ENCODE assay signal across 10 cellular contexts in the genomic region with DNA sequence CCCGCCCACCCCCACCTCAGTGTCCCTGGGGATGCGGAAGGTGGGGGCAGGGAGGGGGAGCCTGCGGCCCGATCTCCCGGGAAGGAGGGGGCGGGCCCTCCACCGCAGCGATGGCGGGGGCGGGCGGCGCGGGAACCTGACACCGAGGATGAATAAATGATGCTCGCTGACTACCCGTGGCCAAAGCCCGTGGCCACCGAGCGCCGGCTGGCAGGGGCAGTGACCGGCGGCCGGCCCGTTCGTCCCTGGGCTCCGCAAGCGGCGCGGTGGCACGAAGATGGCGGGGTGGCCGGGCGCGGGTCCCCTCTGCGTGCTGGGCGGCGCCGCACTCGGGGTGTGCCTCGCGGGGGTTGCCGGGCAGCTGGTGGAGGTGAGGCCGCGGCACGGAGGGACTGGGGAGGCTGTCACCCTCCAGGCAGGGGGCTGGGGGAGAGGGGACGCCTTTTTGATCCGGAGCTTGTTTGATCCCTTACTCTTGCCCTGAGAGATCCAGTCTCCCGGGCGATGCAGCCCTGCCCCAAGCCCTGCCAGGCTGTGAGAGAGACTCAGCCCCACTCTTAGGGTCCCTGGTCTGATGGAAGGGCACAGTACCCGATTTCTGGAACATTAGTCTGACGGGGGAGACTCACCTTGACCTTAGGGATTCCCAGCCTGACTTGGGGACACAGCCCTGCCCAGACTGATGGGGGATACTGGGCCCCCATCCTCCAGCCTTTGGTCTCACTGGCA. TPM values are rescaled to one million over a fixed set of nuclear protein-coding genes. Genes with fewer than 3 reads are reported as not detected.
DNase-seq lines count a peak whose midpoint lies in the region; ATAC-seq, FAIRE-seq and TF ChIP-seq lines count a peak whose summit lies in the region.
"Had no signal": no experiment of that assay in that cellular context is flagged by ENCODE, and none has a peak within 500 bp of the region (broad histone marks: within the 10 kb centered on the region; RNA-seq: fewer than 3 reads in every experiment).

A gene with protein sequence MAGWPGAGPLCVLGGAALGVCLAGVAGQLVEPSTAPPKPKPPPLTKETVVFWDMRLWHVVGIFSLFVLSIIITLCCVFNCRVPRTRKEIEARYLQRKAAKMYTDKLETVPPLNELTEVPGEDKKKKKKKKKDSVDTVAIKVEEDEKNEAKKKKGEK (plus strand): TSS at position 182 of the 729 bp plus-strand sequence. CDS start 96 bp downstream, at position 278.

- no peak for TF ChIP-seq EP300 in K562 (IDR thresholded peaks at IDR 0.05; ENCODE audit: low read length)

- intact Hi-C loops in K562 (cut with micrococcal nuclease) (loop anchor here (10.0 kb wide), 2 partner anchors 293 to 673 kb away; no protein-coding TSS in a partner anchor), prostate gland (cut with DNase I) (loop anchor here (10.0 kb wide), 3 partner anchors 163 to 623 kb away; partner anchors contain the start of gene MYL3)

- in situ Hi-C loops in K562 (cut with MboI), result no loop called here

- no peak within 1 kb of the TSS for H3K4me2 ChIP-seq in K562 (ENCODE audit: insufficient read depth, low read length)

- no peak for TF ChIP-seq RAD21 in K562 (CRISPR knock-in tag; conservative IDR thresholded peaks at IDR 0.05 in 1 of 2, IDR thresholded peaks at IDR 0.05 in 1 of 2)

- no peak within 1 kb of the TSS for H3K27ac Mint-ChIP-seq in activated naive CD4-positive, alpha-beta T cell treated with anti-CD3 and anti-CD28 coated beads, Interleukin-2, amount 50 U/mL, for 24 hours
- H3K27ac Mint-ChIP-seq in activated naive CD4-positive, alpha-beta T cell treated with anti-CD3 and anti-CD28 coated beads, Interleukin-2, amount 10 ng/mL, durations not matched to agents 7 days and 5 days, result no peak within 1 kb of the TSS

- H3K27me3 Mint-ChIP-seq in activated naive CD4-positive, alpha-beta T cell treated with anti-CD3 and anti-CD28 coated beads, Interleukin-2, amount 50 U/mL, for 24 hours, result no peaks in the 10 kb centered on the region
- peaks cover 53% of the 10 kb centered on the region for H3K27me3 Mint-ChIP-seq in activated naive CD4-positive, alpha-beta T cell treated with anti-CD3 and anti-CD28 coated beads, Interleukin-2, amount 10 ng/mL, durations not matched to agents 7 days and 5 days

- no TSS peak for BruUV-seq in K562 (replicated peaks; lab: Mats Ljungman, UMichigan)

- no peak for DNase-seq in activated naive CD4-positive, alpha-beta T cell treated with anti-CD3 and anti-CD28 coated beads, Interleukin-2, amount 10 ng/mL, durations not matched to agents 7 days and 5 days
- DNase-seq in K562 (ENCODE audit: extremely low read depth in 1 of 4, low spot score in 3 of 4) (peak in 2 of 4 experiments; percentile 72 to 74), NCI-H1436 treated with DMSO at 0.1 percent for 48 hours (lab: John Stamatoyannopoulos, UW) (no peak), prostate gland (ENCODE audit: low spot score) (no peak)
- DNase-seq in stimulated activated CD4-positive, alpha-beta T cell treated with anti-CD3 and anti-CD28 coated beads, Interleukin-1b, Interleukin-23, amount 100 ng/mL, for 48 hours, result no peak
- DNase-seq: NCI-H2107 had no signal

- H3K4me3 ChIP-seq in K562, result no peak within 1 kb of the TSS
- peak within 1 kb of the TSS; percentile 37 for H3K4me3 ChIP-seq in urinary bladder (ENCODE audit: low read depth, low read length)
- peak within 1 kb of the TSS in 1 of 2 donors; percentile 18 for H3K4me3 ChIP-seq in prostate gland

- no peak for FAIRE-seq in K562 (lab: Jason Lieb, UNC)
- FAIRE-seq: TTC549 had no signal

- H3K27me3 ChIP-seq in K562 (ENCODE audit: control insufficient read depth in 2 of 2, insufficient read depth in 2 of 2, low read length in 2 of 2) (peaks cover 6 to 46% of the 10 kb centered on the region in 2 experiments), layer of hippocampus (ENCODE audit: control insufficient read depth, insufficient read depth, low read length) (peaks cover 6% of the 10 kb centered on the region), prostate gland (replicated peaks; ENCODE audit: insufficient read depth) (peaks cover 6% of the 10 kb centered on the region)

- H3K4me1 Mint-ChIP-seq in activated naive CD4-positive, alpha-beta T cell treated with anti-CD3 and anti-CD28 coated beads, Interleukin-2, amount 50 U/mL, for 24 hours, result peaks cover 42% of the 10 kb centered on the region
- H3K4me1 Mint-ChIP-seq in activated naive CD4-positive, alpha-beta T cell treated with anti-CD3 and anti-CD28 coated beads, Interleukin-2, amount 10 ng/mL, durations not matched to agents 7 days and 5 days, result peaks cover 30% of the 10 kb centered on the region

- CTCF ChIA-PET in activated naive CD4-positive, alpha-beta T cell treated with anti-CD3 and anti-CD28 coated beads, Interleukin-2, amount 10 ng/mL, durations not matched to agents 7 days and 5 days (lab: Charles Lee), result interaction anchor here (2.9 kb wide), 1 partner anchor 193 kb away, joined by 28 read pairs; no protein-coding TSS in a partner anchor
- CTCF ChIA-PET in K562 (lab: Yijun Ruan, JAX; ENCODE audit: low intra/inter-chr PET ratio), result no interaction called here

- no peaks in the 10 kb centered on the region for H3K9me1 ChIP-seq in K562 (ENCODE audit: control insufficient read depth, insufficient read depth, low read length)

- no peaks in the 10 kb centered on the region for H3K36me3 Mint-ChIP-seq in activated naive CD4-positive, alpha-beta T cell treated with anti-CD3 and anti-CD28 coated beads, Interleukin-2, amount 50 U/mL, for 24 hours
- no peaks in the 10 kb centered on the region for H3K36me3 Mint-ChIP-seq in activated naive CD4-positive, alpha-beta T cell treated with anti-CD3 and anti-CD28 coated beads, Interleukin-2, amount 10 ng/mL, durations not matched to agents 7 days and 5 days

- POLR2A ChIA-PET in K562 (lab: Yijun Ruan, JAX), result interaction anchor here (1.0 kb wide), 1 partner anchor 9 kb away, joined by 6 read pairs; no protein-coding TSS in a partner anchor

- no peaks in the 10 kb centered on the region for H3K9me3 Mint-ChIP-seq in activated naive CD4-positive, alpha-beta T cell treated with anti-CD3 and anti-CD28 coated beads, Interleukin-2, amount 50 U/mL, for 24 hours
- H3K9me3 Mint-ChIP-seq in activated naive CD4-positive, alpha-beta T cell treated with anti-CD3 and anti-CD28 coated beads, Interleukin-2, amount 10 ng/mL, durations not matched to agents 7 days and 5 days, result no peaks in the 10 kb centered on the region

- no peaks in the 10 kb centered on the region for H3K79me2 ChIP-seq in K562 (ENCODE audit: control insufficient read depth, insufficient read depth, low read length)

- peak within 1 kb of the TSS; percentile 23 for H3K4me3 Mint-ChIP-seq in activated naive CD4-positive, alpha-beta T cell treated with anti-CD3 and anti-CD28 coated beads, Interleukin-2, amount 50 U/mL, for 24 hours
- H3K4me3 Mint-ChIP-seq in activated naive CD4-positive, alpha-beta T cell treated with anti-CD3 and anti-CD28 coated beads, Interleukin-2, amount 10 ng/mL, durations not matched to agents 7 days and 5 days, result no peak within 1 kb of the TSS

- TF ChIP-seq POLR2A in K562 (conservative IDR thresholded peaks at IDR 0.05) (no peak), prostate gland (IDR thresholded peaks at IDR 0.05) (no peak)

- no peak for TF ChIP-seq CTCF in K562 (IDR thresholded peaks at IDR 0.05 in 2 of 3, conservative IDR thresholded peaks at IDR 0.05 in 1 of 3; ENCODE audit: insufficient read depth in 2 of 3, low read depth in 1 of 3, low read length in 3 of 3)
- no peak for TF ChIP-seq CTCF in prostate gland (IDR thresholded peaks at IDR 0.05)

- H3K9me3 ChIP-seq in K562 (replicated peaks; ENCODE audit: control insufficient read depth, insufficient read depth, low read depth, low read length) (no peaks in the 10 kb centered on the region), prostate gland (no peaks in the 10 kb centered on the region)

- H3K27ac ChIP-seq in K562 (ENCODE audit: extremely low read depth, low read depth, low read length) (no peak within 1 kb of the TSS), layer of hippocampus (ENCODE audit: low read depth, low read length) (peak within 1 kb of the TSS; percentile 75), urinary bladder (ENCODE audit: low read depth) (no peak within 1 kb of the TSS), prostate gland (no peak within 1 kb of the TSS)

- no peak within 1 kb of the TSS for H3K9ac ChIP-seq in K562 (ENCODE audit: insufficient read depth in 1 of 2, low read depth in 2 of 2, low read length in 2 of 2)

- no peak within 1 kb of the TSS for H2AFZ ChIP-seq in K562 (ENCODE audit: low read depth, low read length)

- H3K4me1 ChIP-seq in K562 (replicated peaks in 1 of 2; ENCODE audit: control insufficient read depth in 2 of 2, insufficient read depth in 2 of 2, low read length in 2 of 2) (peaks cover 0 to 8% of the 10 kb centered on the region in 2 experiments; a peak in 2 of 5 replicates), urinary bladder (ENCODE audit: insufficient read depth) (no peaks in the 10 kb centered on the region), prostate gland (replicated peaks) (peaks cover 5% of the 10 kb centered on the region)

- WGBS in K562 (ENCODE audit: insufficient coverage, low coverage, missing lambda C conversion rate), result 1% methylated on average over 29 of the region's 51 CpGs
- WGBS in urinary bladder, result 6% methylated on average over 51 of the region's 51 CpGs
- WGBS in prostate gland, result 10% methylated on average over 37 of the region's 51 CpGs

- H3K36me3 ChIP-seq in K562 (ENCODE audit: control insufficient read depth, insufficient read depth, low read length), result no peaks in the 10 kb centered on the region
- H3K36me3 ChIP-seq in urinary bladder (ENCODE audit: insufficient read depth), result no peaks in the 10 kb centered on the region
- H3K36me3 ChIP-seq in prostate gland, result no peaks in the 10 kb centered on the region

- ATAC-seq in K562, result no peak

- peaks cover 24% of the 10 kb centered on the region for H4K20me1 ChIP-seq in K562 (replicated peaks; ENCODE audit: control insufficient read depth, insufficient read depth, low read length)

RNA-seq across cellular contexts. Expression of the gene that starts here (rescaled TPM):
- total RNA-seq in K562 (2011; cell fraction: chromatin; rRNA removed; ENCODE audit: low replicate concordance), result not detected in 2 replicates
- total RNA-seq in K562 (2011; cell fraction: nucleolus; rRNA removed), result not detected in 2 replicates
- total RNA-seq in K562 (2011; cell fraction: nucleoplasm; rRNA removed), result not detected in 2 replicates
- total RNA-seq in K562 (2014; rRNA removed) (not detected in 2 replicates), K562 (2014; rRNA removed; fragmentation: Illumina TruSeq; extraction: Trizol) (not detected in 2 replicates), K562 (2015; rRNA removed; fragmentation: Illumina TruSeq; extraction: Trizol) (not detected in 2 replicates), K562 (2021) (not detected in 2 replicates), urinary bladder (0.26 TPM), prostate gland (1 to 10 TPM in 1 of 2 donors, under 1 TPM in 1; 0.18 to 1.6 TPM)
- polyA plus RNA-seq in K562 (2011; rRNA removed) (not detected in 2 replicates), K562 (2014; fragmentation: Illumina TruSeq; extraction: Trizol) (not detected in 2 replicates), K562 (2014; fragmentation: Nextera tagmentation; extraction: Ambion mirVana) (not detected), K562 (2014; rRNA removed) (not detected in 2 replicates), urinary bladder (1.0 TPM)
- polyA plus RNA-seq in K562 (2011; cell fraction: cytosol; rRNA removed), result not detected in 2 replicates
- polyA plus RNA-seq in K562 (2011; cell fraction: nucleus; rRNA removed), result not detected in 2 replicates
- polyA plus RNA-seq in K562 (2012), result 0.50 TPM in 1 of 2 replicates, not detected in the other
- not detected in 2 replicates for polyA minus RNA-seq in K562 (2011; rRNA and poly(A)+ RNA removed)
- not detected in 2 replicates for polyA minus RNA-seq in K562 (2011; cell fraction: cytosol; rRNA and poly(A)+ RNA removed)
- not detected in 2 replicates for polyA minus RNA-seq in K562 (2011; cell fraction: nucleus; rRNA and poly(A)+ RNA removed)
